Comparison of ENCODE assay signal across 8 cellular contexts in the genomic region with DNA sequence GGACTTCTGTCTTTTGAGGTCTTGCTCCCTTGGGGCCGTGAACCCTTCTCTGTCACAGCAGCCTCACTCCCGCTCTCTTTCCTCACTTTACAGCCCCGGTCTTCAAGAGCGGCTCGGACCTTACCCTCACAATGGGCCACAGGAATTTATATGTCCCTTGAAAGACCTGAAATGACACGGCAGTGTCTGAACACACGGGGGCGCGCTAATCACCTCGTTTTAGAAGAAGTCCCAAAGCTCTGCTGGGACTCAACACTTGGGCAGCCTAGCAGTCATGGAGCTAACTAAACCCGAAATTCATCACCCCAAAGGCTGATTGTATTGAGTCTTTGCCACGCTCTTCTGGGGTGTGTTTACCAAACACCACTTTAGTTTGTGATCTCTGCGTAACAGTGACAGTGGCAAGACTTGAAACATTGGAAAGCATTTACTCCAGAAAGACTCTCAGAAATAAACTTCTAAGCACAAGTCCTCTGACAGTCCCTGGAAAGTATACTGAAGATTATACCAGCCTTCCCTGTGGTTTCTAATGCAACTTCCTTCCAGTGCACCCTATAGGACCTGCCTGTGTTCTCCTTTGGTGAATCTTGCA. TPM values are rescaled to one million over a fixed set of nuclear protein-coding genes. Genes with fewer than 3 reads are reported as not detected.
DNase-seq lines count a peak whose midpoint lies in the region; ATAC-seq, FAIRE-seq and TF ChIP-seq lines count a peak whose summit lies in the region.

No MANE protein-coding gene starts in this region.

- no peaks in the 10 kb centered on the region for H4K20me1 ChIP-seq in osteoblast (ENCODE audit: insufficient read depth, low read length)

- no peaks in the 10 kb centered on the region for H3K36me3 ChIP-seq in osteoblast (ENCODE audit: insufficient read depth, low read length)

- H3K27me3 ChIP-seq in foreskin keratinocyte (peaks cover 5% of the 10 kb centered on the region), osteoblast (ENCODE audit: insufficient read depth, low read length) (no peaks in the 10 kb centered on the region)

- TF ChIP-seq CTCF in C4-2B (conservative IDR thresholded peaks at IDR 0.05) (peak; percentile 91), foreskin keratinocyte (conservative IDR thresholded peaks at IDR 0.05) (peak; percentile 73), osteoblast (IDR thresholded peaks at IDR 0.05; ENCODE audit: extremely low read depth, low read depth, low read length) (peak; percentile 92)

- DNase-seq in NCI-H2171 treated with DMSO at 0.1 percent for 48 hours (lab: John Stamatoyannopoulos, UW), result peak; percentile 34
- peak in 2 of 3 experiments; percentile 10 to 14 for DNase-seq in activated CD8-positive, alpha-beta memory T cell treated with anti-CD3 and anti-CD28 coated beads for 48 hours (ENCODE audit: low read depth in 2 of 3, low spot score in 2 of 3)
- peak in 1 of 2 donors; percentile 44 for DNase-seq in foreskin keratinocyte
- DNase-seq in osteoblast (ENCODE audit: insufficient read length, low spot score, missing footprints), result no peak
- DNase-seq in urothelium cell line (ENCODE audit: low spot score), result peak; percentile 63
- no peak for DNase-seq in DMS153 (lab: John Stamatoyannopoulos, UW)

- no peaks in the 10 kb centered on the region for H3K79me2 ChIP-seq in osteoblast (ENCODE audit: insufficient read depth, low read length)

- no peak for FAIRE-seq in urothelium cell line (lab: Jason Lieb, UNC)

- H3K4me1 ChIP-seq in foreskin keratinocyte (peaks cover 12% of the 10 kb centered on the region), osteoblast (ENCODE audit: insufficient read depth, low read length) (no peaks in the 10 kb centered on the region)

- H3K27ac ChIP-seq in C4-2B (no peak overlapping the region), foreskin keratinocyte (no peak overlapping the region), osteoblast (ENCODE audit: low read depth, low read length) (no peak overlapping the region)

- peak overlapping the region; percentile 77 for H3K4me2 ChIP-seq in osteoblast (ENCODE audit: insufficient read depth, low read length)

- peak overlapping the region; percentile 62 for H3K4me3 ChIP-seq in osteoblast (ENCODE audit: insufficient read depth, low read length)

- H3K9me3 ChIP-seq in osteoblast (ENCODE audit: low read depth, low read length), result no peaks in the 10 kb centered on the region

- ATAC-seq in GM19351 (IDR thresholded peaks at IDR 0.05; ENCODE audit: unreplicated experiment), result peak; percentile 62
- peak; percentile 79 for ATAC-seq in foreskin keratinocyte

- peak overlapping the region; percentile 86 for H2AFZ ChIP-seq in osteoblast (ENCODE audit: low read length)

RNA-seq across cellular contexts. Expression of a gene that starts 29.0 kb away (rescaled TPM):
- not detected in 2 replicates for total RNA-seq in foreskin keratinocyte
- not detected in 2 replicates for polyA plus RNA-seq in foreskin keratinocyte
- total RNA-seq in osteoblast, result not detected in 2 replicates

RNA-seq across cellular contexts. Expression of a gene that starts 35.2 kb away (rescaled TPM):
- total RNA-seq in foreskin keratinocyte (0.14 and 0.20 TPM in 2 replicates), osteoblast (0.29 and 1.4 TPM in 2 replicates)
- 0.12 and 0.39 TPM in 2 replicates for polyA plus RNA-seq in foreskin keratinocyte

RNA-seq across cellular contexts. Expression of a gene that starts 52.4 kb away (rescaled TPM):
- total RNA-seq in foreskin keratinocyte (not detected in 2 replicates), osteoblast (under 0.01 and 0.29 TPM in 2 replicates)
- polyA plus RNA-seq in foreskin keratinocyte, result not detected in 2 replicates

RNA-seq across cellular contexts. Expression of a gene that starts 57.1 kb away (rescaled TPM):
- total RNA-seq in foreskin keratinocyte (not detected in 2 replicates), osteoblast (not detected in 2 replicates)
- polyA plus RNA-seq in foreskin keratinocyte, result not detected in 2 replicates

Comparison
In these comparisons a context has a peak if more than half of its experiments do, and no peak if none do; other contexts are left out.
1. DNase-seq: peak in NCI-H2171 treated with DMSO at 0.1 percent for 48 hours (single experiment), activated CD8-positive, alpha-beta memory T cell treated with anti-CD3 and anti-CD28 coated beads for 48 hours (2 of 3) and urothelium cell line (single experiment); none in osteoblast (single experiment) and DMS153 (single experiment).
2. Peak in every context shown above with its lines, with median percentiles within 50 percentile points of each other: CTCF ChIP-seq.